Comparison of ENCODE assay signal across 9 cellular contexts in genomic region chr1:37288900-37289299, GRCh38.
A peak's percentile ranks its signal among the peaks of the same experiment; 100 is the strongest.
DNase-seq lines count a peak whose midpoint lies in the region; ATAC-seq and TF ChIP-seq lines count a peak whose summit lies in the region.
"Had no signal": no experiment of that assay in that cellular context is flagged by ENCODE, and none has a peak within 500 bp of the region (broad histone marks: within the 10 kb centered on the region; RNA-seq: fewer than 3 reads in every experiment).

No MANE protein-coding gene starts in this region.

- H4K8ac ChIP-seq in neuronal stem cell (ENCODE audit: low read depth, low read length) = no peak overlapping the region

- H3K4me3 ChIP-seq in neuronal stem cell (ENCODE audit: low read length in 2 of 2) = no peak overlapping the region

- H2AFZ ChIP-seq in neuronal stem cell (ENCODE audit: low read length) = no peak overlapping the region

- no peak overlapping the region for H2BK120ac ChIP-seq in neuronal stem cell (ENCODE audit: low read depth, low read length)

- no peak overlapping the region for H2BK12ac ChIP-seq in neuronal stem cell (ENCODE audit: low read length)

- no peak overlapping the region for H3K23ac ChIP-seq in neuronal stem cell (ENCODE audit: low read depth, low read length, poor library complexity)

- no peak overlapping the region for H3K27ac ChIP-seq in foreskin keratinocyte
- no peak overlapping the region for H3K27ac ChIP-seq in neuronal stem cell (replicated peaks; ENCODE audit: low read length)
- H3K27ac ChIP-seq: C4-2B had no signal

- no CpG with 5 or more reads among the region's 3 CpGs for whole genome bisulfite sequencing in neuronal stem cell (ENCODE audit: extremely low coverage in 2 of 2, insufficient read length in 2 of 2, insufficient replicate concordance in 1 of 2), 2 donors

- H3K9ac ChIP-seq in neuronal stem cell (ENCODE audit: low read depth, low read length, poor library complexity) = no peak overlapping the region

- ATAC-seq in HG02938 (IDR thresholded peaks at IDR 0.05; ENCODE audit: unreplicated experiment) (peak; percentile 97), foreskin keratinocyte (no peak)

- no peaks in the 10 kb centered on the region for H3K36me3 ChIP-seq in neuronal stem cell (replicated peaks in 1 of 2; ENCODE audit: control insufficient read depth in 2 of 2, insufficient read depth in 2 of 2, low read length in 2 of 2)

- no peak overlapping the region for H2AK5ac ChIP-seq in neuronal stem cell (ENCODE audit: low read depth, low read length)

- H3K4ac ChIP-seq in neuronal stem cell (ENCODE audit: low read length) = no peak overlapping the region

- no peak overlapping the region for H3K4me2 ChIP-seq in neuronal stem cell (ENCODE audit: insufficient read depth, low read length, poor library complexity, severe bottlenecking)

- DNase-seq in stimulated activated CD4-positive, alpha-beta T cell treated with anti-CD3 and anti-CD28 coated beads, Interleukin-1b, Interleukin-23, amount 100 ng/mL, for 48 hours = peak; percentile 7
- DNase-seq in stimulated activated CD4-positive, alpha-beta T cell treated with anti-CD3 and anti-CD28 coated beads, Interleukin-4, amount 100 ng/mL, for 4 hours = no peak
- DNase-seq in NOMO-1 treated with dmso at 0.1 percent for 144 hours (lab: John Stamatoyannopoulos, UW; ENCODE audit: unreplicated experiment) = peak; percentile 73
- DNase-seq in foreskin keratinocyte = no peak
- no peak for DNase-seq in neuronal stem cell (ENCODE audit: low spot score)
- DNase-seq in HT-29 (ENCODE audit: low spot score) = no peak
- no peak for DNase-seq in activated naive CD4-positive, alpha-beta T cell treated with anti-CD3 and anti-CD28 coated beads, Interleukin-2, amount 50 U/mL, for 16 hours

- H3K18ac ChIP-seq in neuronal stem cell (ENCODE audit: low read length) = no peak overlapping the region

- no peaks in the 10 kb centered on the region for H3K4me1 ChIP-seq in foreskin keratinocyte
- H3K4me1 ChIP-seq in neuronal stem cell (ENCODE audit: control insufficient read depth in 2 of 2, insufficient read depth in 1 of 2, low read depth in 1 of 2, low read length in 2 of 2) = peaks cover 0 to 3% of the 10 kb centered on the region in 2 donors

- no peak for TF ChIP-seq CTCF in foreskin keratinocyte (conservative IDR thresholded peaks at IDR 0.05)

- H3K9me3 ChIP-seq in neuronal stem cell (replicated peaks in 1 of 2; ENCODE audit: control insufficient read depth in 2 of 2, insufficient read depth in 1 of 2, low read depth in 1 of 2, low read length in 2 of 2) = no peaks in the 10 kb centered on the region

- no peak overlapping the region for H2BK15ac ChIP-seq in neuronal stem cell (ENCODE audit: low read length)

- H3K79me1 ChIP-seq in neuronal stem cell (ENCODE audit: low read depth, low read length) = no peaks in the 10 kb centered on the region

- H3K27me3 ChIP-seq in foreskin keratinocyte = no peaks in the 10 kb centered on the region
- peaks cover 0 to 5% (median 0%) of the 10 kb centered on the region in 3 experiments for H3K27me3 ChIP-seq in neuronal stem cell (ENCODE audit: control insufficient read depth in 3 of 3, insufficient read depth in 3 of 3, low read depth in 1 of 3, low read length in 3 of 3)

- H3K14ac ChIP-seq in neuronal stem cell (ENCODE audit: low read length) = no peak overlapping the region

- no peak overlapping the region for H2BK5ac ChIP-seq in neuronal stem cell (ENCODE audit: low read length)

- no peak overlapping the region for H4K91ac ChIP-seq in neuronal stem cell (ENCODE audit: low read depth, low read length, poor library complexity)

Comparison
In these comparisons a context has a peak if more than half of its experiments do, and no peak if none do; other contexts are left out.
1. DNase-seq: peak in stimulated activated CD4-positive, alpha-beta T cell treated with anti-CD3 and anti-CD28 coated beads, Interleukin-1b, Interleukin-23, amount 100 ng/mL, for 48 hours (single experiment) and NOMO-1 treated with dmso at 0.1 percent for 144 hours (single experiment); none in stimulated activated CD4-positive, alpha-beta T cell treated with anti-CD3 and anti-CD28 coated beads, Interleukin-4, amount 100 ng/mL, for 4 hours (0 of 2), foreskin keratinocyte (0 of 2), neuronal stem cell (single experiment), HT-29 (single experiment) and activated naive CD4-positive, alpha-beta T cell treated with anti-CD3 and anti-CD28 coated beads, Interleukin-2, amount 50 U/mL, for 16 hours (single experiment).